11 cellular contexts compared by ENCODE assay signal in the genomic region with DNA sequence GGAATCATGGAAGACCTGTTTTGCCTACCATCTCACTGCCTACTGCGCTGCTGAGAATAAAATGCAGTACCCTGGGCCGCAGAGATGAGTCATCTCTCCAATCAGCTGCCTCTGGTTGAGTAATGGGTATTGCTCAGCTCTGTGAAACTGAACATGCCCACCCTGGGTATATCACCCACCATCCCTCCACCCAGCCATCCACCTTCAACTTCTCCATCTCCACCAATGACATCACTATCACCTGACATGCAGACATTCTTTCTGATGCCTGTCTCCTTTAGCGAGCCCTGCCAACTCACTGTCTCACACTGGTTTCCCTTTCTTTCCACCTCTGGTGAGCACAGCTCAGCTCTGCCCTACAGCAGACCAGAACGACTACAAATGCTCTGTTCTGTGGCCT. TPM values are rescaled to one million over a fixed set of nuclear protein-coding genes. Genes with fewer than 3 reads are reported as not detected.
DNase-seq lines count a peak whose midpoint lies in the region; ATAC-seq and TF ChIP-seq lines count a peak whose summit lies in the region.
"Had no signal": no experiment of that assay in that cellular context is flagged by ENCODE, and none has a peak within 500 bp of the region (broad histone marks: within the 10 kb centered on the region; RNA-seq: fewer than 3 reads in every experiment).

No MANE protein-coding gene starts in this region.

- H3K4me3 ChIP-seq in SJSA1 = no peak overlapping the region
- H3K4me3 ChIP-seq in fibroblast of the aortic adventitia (ENCODE audit: low read depth, low read length) = no peak overlapping the region
- H3K4me3 ChIP-seq in colonic mucosa = no peak overlapping the region
- H3K4me3 ChIP-seq: BLaER1 treated with 17β-estradiol and CSF1 and Interleukin-3, amounts not matched to agents 10 nM and 100 nM had no signal

- TF ChIP-seq CTCF in fibroblast of the aortic adventitia (IDR thresholded peaks at IDR 0.05; ENCODE audit: insufficient read depth, low read length) = no peak
- TF ChIP-seq CTCF in colonic mucosa (IDR thresholded peaks at IDR 0.05) = no peak

- ATAC-seq in naive thymus-derived CD8-positive, alpha-beta T cell = no peak
- ATAC-seq in GM18909 (IDR thresholded peaks at IDR 0.05; ENCODE audit: poor library complexity, unreplicated experiment) = no peak

- H3K27ac Mint-ChIP-seq in naive thymus-derived CD8-positive, alpha-beta T cell = no peak overlapping the region
- H3K27ac Mint-ChIP-seq: stimulated activated naive CD8-positive, alpha-beta T cell treated with anti-CD3 and anti-CD28 coated beads, Interleukin-15, Interleukin-2, amounts not matched to agents 100 ng/mL and 50 ng/mL, for 24 hours had no signal

- peaks cover 7% of the 10 kb centered on the region for H3K4me1 ChIP-seq in SJSA1 (replicated peaks)
- no peaks in the 10 kb centered on the region for H3K4me1 ChIP-seq in colonic mucosa
- H3K4me1 ChIP-seq: BLaER1 treated with 17β-estradiol and CSF1 and Interleukin-3, amounts not matched to agents 10 nM and 100 nM had no signal

- intact Hi-C loops in colonic mucosa (cut with DNase I) = no loop called here

- DNase-seq in stimulated activated CD4-positive, alpha-beta T cell treated with anti-CD3 and anti-CD28 coated beads, Interleukin-1b, Interleukin-23, amount 100 ng/mL, for 48 hours = peak; percentile 6
- DNase-seq in stimulated activated CD4-positive, alpha-beta T cell treated with anti-CD3 and anti-CD28 coated beads, Interleukin-12 subunit alpha, Interleukin-12 subunit beta, amount 100 ng/mL, for 4 hours = no peak
- DNase-seq in SJSA1 (ENCODE audit: low read depth in 1 of 2, low spot score in 2 of 2) (peak; percentile 19 to 56), fibroblast of the aortic adventitia (ENCODE audit: low read depth) (peak; percentile 23), SKM-1 treated with dmso at 0.1 percent for 144 hours (lab: John Stamatoyannopoulos, UW; ENCODE audit: unreplicated experiment) (no peak), colonic mucosa (no peak)
- DNase-seq in naive thymus-derived CD8-positive, alpha-beta T cell = no peak
- DNase-seq: NCI-H345 had no signal

- H3K36me3 ChIP-seq in SJSA1 (peaks cover 95% of the 10 kb centered on the region), colonic mucosa (peaks cover 4% of the 10 kb centered on the region)

- H3K9me3 ChIP-seq in SJSA1 (replicated peaks) = no peaks in the 10 kb centered on the region
- H3K9me3 ChIP-seq in colonic mucosa = no peaks in the 10 kb centered on the region
- H3K9me3 ChIP-seq: BLaER1 treated with 17β-estradiol and CSF1 and Interleukin-3, amounts not matched to agents 10 nM and 100 nM had no signal

- peaks cover 0 to 6% (median 0%) of the 10 kb centered on the region in 3 donors for H3K36me3 Mint-ChIP-seq in naive thymus-derived CD8-positive, alpha-beta T cell

- peaks cover 0 to 7% (median 0%) of the 10 kb centered on the region in 9 donors for H3K9me3 Mint-ChIP-seq in naive thymus-derived CD8-positive, alpha-beta T cell

- peak overlapping the region; percentile 66 for H3K27ac ChIP-seq in SJSA1
- H3K27ac ChIP-seq in colonic mucosa = no peak overlapping the region
- H3K27ac ChIP-seq: BLaER1 treated with 17β-estradiol and CSF1 and Interleukin-3, amounts not matched to agents 10 nM and 100 nM had no signal

- no peak overlapping the region for H3K9ac ChIP-seq in colonic mucosa (ENCODE audit: low read depth in 2 of 2, low read length in 2 of 2)
- H3K9ac ChIP-seq: BLaER1 treated with 17β-estradiol and CSF1 and Interleukin-3, amounts not matched to agents 10 nM and 100 nM had no signal

- H3K4me1 Mint-ChIP-seq in naive thymus-derived CD8-positive, alpha-beta T cell = peaks cover 0 to 2% (median 0%) of the 10 kb centered on the region in 4 donors

- H3K27me3 ChIP-seq in SJSA1 (replicated peaks) = no peaks in the 10 kb centered on the region
- no peaks in the 10 kb centered on the region for H3K27me3 ChIP-seq in colonic mucosa
- H3K27me3 ChIP-seq: BLaER1 treated with 17β-estradiol and CSF1 and Interleukin-3, amounts not matched to agents 10 nM and 100 nM had no signal

- POLR2A ChIA-PET in naive thymus-derived CD8-positive, alpha-beta T cell (lab: Charles Lee) = no interaction called here

- peaks cover 0 to 7% (median 0%) of the 10 kb centered on the region in 5 donors for H3K27me3 Mint-ChIP-seq in naive thymus-derived CD8-positive, alpha-beta T cell
- H3K27me3 Mint-ChIP-seq: stimulated activated naive CD8-positive, alpha-beta T cell treated with anti-CD3 and anti-CD28 coated beads, Interleukin-15, Interleukin-2, amounts not matched to agents 100 ng/mL and 50 ng/mL, for 24 hours had no signal

- no peak overlapping the region for H3K4me3 Mint-ChIP-seq in naive thymus-derived CD8-positive, alpha-beta T cell
- H3K4me3 Mint-ChIP-seq: stimulated activated naive CD8-positive, alpha-beta T cell treated with anti-CD3 and anti-CD28 coated beads, Interleukin-15, Interleukin-2, amounts not matched to agents 100 ng/mL and 50 ng/mL, for 24 hours had no signal

RNA-seq across cellular contexts. Expression of a gene that starts 33.6 kb away (rescaled TPM):
- total RNA-seq in SJSA1 (2014; rRNA removed; shearing (Covaris generic)) = 11.6 and 22.1 TPM in 2 replicates
- total RNA-seq in fibroblast of the aortic adventitia (ENCODE audit: low replicate concordance) = 2.3 and 23.4 TPM in 2 replicates
- total RNA-seq in colonic mucosa = 1 to 10 TPM; 2.4 to 9.1 TPM
- not detected for total RNA-seq in naive thymus-derived CD8-positive, alpha-beta T cell
- polyA plus RNA-seq in naive thymus-derived CD8-positive, alpha-beta T cell = not detected

Comparison
In these comparisons a context has a peak if more than half of its experiments do, and no peak if none do; other contexts are left out.
1. DNase-seq: peak in stimulated activated CD4-positive, alpha-beta T cell treated with anti-CD3 and anti-CD28 coated beads, Interleukin-1b, Interleukin-23, amount 100 ng/mL, for 48 hours (single experiment), SJSA1 (2 of 2) and fibroblast of the aortic adventitia (single experiment); none in stimulated activated CD4-positive, alpha-beta T cell treated with anti-CD3 and anti-CD28 coated beads, Interleukin-12 subunit alpha, Interleukin-12 subunit beta, amount 100 ng/mL, for 4 hours (single experiment), SKM-1 treated with dmso at 0.1 percent for 144 hours (single experiment), colonic mucosa (single experiment) and naive thymus-derived CD8-positive, alpha-beta T cell (0 of 10).